18 cellular contexts compared by ENCODE assay signal in the genomic region with DNA sequence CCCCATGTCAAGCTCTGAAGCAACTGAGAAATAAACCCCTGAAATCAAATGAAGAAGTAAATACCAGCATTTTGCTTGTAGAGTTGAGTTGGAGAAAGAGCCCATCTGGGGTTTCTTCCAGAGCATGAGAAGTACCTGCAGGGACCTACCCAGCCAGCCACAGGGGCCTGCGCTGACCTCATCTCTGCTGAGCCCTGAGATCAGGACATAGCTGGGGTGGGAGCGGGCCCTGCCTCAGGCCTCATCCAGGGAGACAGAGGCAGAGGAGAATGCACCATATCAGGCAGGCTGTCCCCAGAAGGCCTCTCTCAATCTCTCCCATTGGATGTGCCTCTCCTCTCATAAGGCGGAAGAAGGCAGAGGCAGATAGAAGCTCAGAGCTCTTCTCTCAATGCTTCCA. TPM values are rescaled to one million over a fixed set of nuclear protein-coding genes. Genes with fewer than 3 reads are reported as not detected.
A peak's percentile ranks its signal among the peaks of the same experiment; 100 is the strongest.
DNase-seq lines count a peak whose midpoint lies in the region; ATAC-seq, FAIRE-seq and TF ChIP-seq lines count a peak whose summit lies in the region.
"Had no signal": no experiment of that assay in that cellular context is flagged by ENCODE, and none has a peak within 500 bp of the region (broad histone marks: within the 10 kb centered on the region; RNA-seq: fewer than 3 reads in every experiment).

No MANE protein-coding gene starts in this region.

- no peak for ATAC-seq in activated naive CD8-positive, alpha-beta T cell treated with anti-CD3 and anti-CD28 coated beads, Interleukin-2, amount 50 U/mL, for 24 hours

- no peak overlapping the region for H3K4me3 Mint-ChIP-seq in activated CD4-positive, alpha-beta T cell treated with anti-CD3 and anti-CD28 coated beads, Interleukin-2, amount 10 ng/mL, durations not matched to agents 24 days and 14 days
- H3K4me3 Mint-ChIP-seq in activated CD4-positive, alpha-beta T cell treated with anti-CD3 and anti-CD28 coated beads, Interleukin-2, amount 10 ng/mL, durations not matched to agents 7 days and 5 days = no peak overlapping the region
- no peak overlapping the region for H3K4me3 Mint-ChIP-seq in HFFc6
- no peak overlapping the region for H3K4me3 Mint-ChIP-seq in activated naive CD8-positive, alpha-beta T cell treated with anti-CD3 and anti-CD28 coated beads, Interleukin-2, amount 50 U/mL, for 24 hours
- H3K4me3 Mint-ChIP-seq: nephron progenitor cell had no signal

- peaks cover 3% of the 10 kb centered on the region for H3K9me3 Mint-ChIP-seq in activated CD4-positive, alpha-beta T cell treated with anti-CD3 and anti-CD28 coated beads, Interleukin-2, amount 10 ng/mL, durations not matched to agents 24 days and 14 days
- peaks cover 2% of the 10 kb centered on the region for H3K9me3 Mint-ChIP-seq in activated CD4-positive, alpha-beta T cell treated with anti-CD3 and anti-CD28 coated beads, Interleukin-2, amount 10 ng/mL, durations not matched to agents 7 days and 5 days
- H3K9me3 Mint-ChIP-seq in HFFc6 = no peaks in the 10 kb centered on the region
- H3K9me3 Mint-ChIP-seq in activated naive CD8-positive, alpha-beta T cell treated with anti-CD3 and anti-CD28 coated beads, Interleukin-2, amount 50 U/mL, for 24 hours = no peaks in the 10 kb centered on the region
- H3K9me3 Mint-ChIP-seq: nephron progenitor cell had no signal

- intact Hi-C loops in activated CD4-positive, alpha-beta T cell treated with anti-CD3 and anti-CD28 coated beads, Interleukin-2, amount 10 ng/mL, durations not matched to agents 24 days and 14 days (cut with micrococcal nuclease) = no loop called here

- peaks cover 37% of the 10 kb centered on the region for H3K36me3 Mint-ChIP-seq in activated CD4-positive, alpha-beta T cell treated with anti-CD3 and anti-CD28 coated beads, Interleukin-2, amount 10 ng/mL, durations not matched to agents 24 days and 14 days (ENCODE audit: low read depth)
- H3K36me3 Mint-ChIP-seq in activated CD4-positive, alpha-beta T cell treated with anti-CD3 and anti-CD28 coated beads, Interleukin-2, amount 10 ng/mL, durations not matched to agents 7 days and 5 days (ENCODE audit: low read depth) = peaks cover 60% of the 10 kb centered on the region
- H3K36me3 Mint-ChIP-seq in HFFc6 (ENCODE audit: low read depth) = peaks cover 53% of the 10 kb centered on the region
- peaks cover 8% of the 10 kb centered on the region for H3K36me3 Mint-ChIP-seq in activated naive CD8-positive, alpha-beta T cell treated with anti-CD3 and anti-CD28 coated beads, Interleukin-2, amount 50 U/mL, for 24 hours (ENCODE audit: low read depth)

- no peaks in the 10 kb centered on the region for H3K27me3 Mint-ChIP-seq in activated CD4-positive, alpha-beta T cell treated with anti-CD3 and anti-CD28 coated beads, Interleukin-2, amount 10 ng/mL, durations not matched to agents 24 days and 14 days
- no peaks in the 10 kb centered on the region for H3K27me3 Mint-ChIP-seq in activated CD4-positive, alpha-beta T cell treated with anti-CD3 and anti-CD28 coated beads, Interleukin-2, amount 10 ng/mL, durations not matched to agents 7 days and 5 days
- H3K27me3 Mint-ChIP-seq in HFFc6 (ENCODE audit: insufficient read depth) = 0 out of 2 replicates have a peak, but pooled peaks cover 2% of the 10 kb centered on the region
- H3K27me3 Mint-ChIP-seq in activated naive CD8-positive, alpha-beta T cell treated with anti-CD3 and anti-CD28 coated beads, Interleukin-2, amount 50 U/mL, for 24 hours = no peaks in the 10 kb centered on the region

- H3K27ac Mint-ChIP-seq in activated CD4-positive, alpha-beta T cell treated with anti-CD3 and anti-CD28 coated beads, Interleukin-2, amount 10 ng/mL, durations not matched to agents 24 days and 14 days = peak overlapping the region; percentile 36
- H3K27ac Mint-ChIP-seq in activated CD4-positive, alpha-beta T cell treated with anti-CD3 and anti-CD28 coated beads, Interleukin-2, amount 10 ng/mL, durations not matched to agents 7 days and 5 days = no peak overlapping the region
- H3K27ac Mint-ChIP-seq in HFFc6 = 0 out of 2 replicates have a peak overlapping the region, but pooled peaks have one; percentile 8
- H3K27ac Mint-ChIP-seq in activated naive CD8-positive, alpha-beta T cell treated with anti-CD3 and anti-CD28 coated beads, Interleukin-2, amount 50 U/mL, for 24 hours = peak overlapping the region; percentile 83
- H3K27ac Mint-ChIP-seq: nephron progenitor cell, progenitor cell of endocrine pancreas had no signal

- POLR2A ChIA-PET in activated CD4-positive, alpha-beta T cell treated with anti-CD3 and anti-CD28 coated beads, Interleukin-2, amount 10 ng/mL, durations not matched to agents 7 days and 5 days (lab: Charles Lee) = no interaction called here

- CTCF ChIA-PET in activated CD4-positive, alpha-beta T cell treated with anti-CD3 and anti-CD28 coated beads, Interleukin-2, amount 10 ng/mL, durations not matched to agents 7 days and 5 days (lab: Charles Lee) = interaction anchor here (0.7 to 3.2 kb wide), 13 partner anchors 10 to 133 kb away, joined by 3 to 10 read pairs (median 3); no protein-coding TSS in a partner anchor

- FAIRE-seq in frontal cortex (lab: Jason Lieb, UNC) = no peak
- FAIRE-seq: A204.1, TTC549 had no signal

- no peak for DNase-seq in activated CD4-positive, alpha-beta T cell treated with anti-CD3 and anti-CD28 coated beads, Interleukin-2, amount 10 ng/mL, durations not matched to agents 24 days and 14 days
- DNase-seq in activated CD4-positive, alpha-beta T cell treated with anti-CD3 and anti-CD28 coated beads, Interleukin-2, amount 10 ng/mL, durations not matched to agents 7 days and 5 days = no peak
- DNase-seq in HFFc6 (no peak), frontal cortex (ENCODE audit: low spot score in 2 of 2) (no peak), ecto neural progenitor cell (ENCODE audit: low spot score) (no peak), RPMI8226 (no peak)
- no peak for DNase-seq in activated naive CD8-positive, alpha-beta T cell treated with anti-CD3 and anti-CD28 coated beads, Interleukin-2, amount 50 U/mL, for 24 hours
- DNase-seq in stimulated activated CD8-positive, alpha-beta memory T cell treated with anti-CD3 and anti-CD28 coated beads, Interleukin-4, amount 100 ng/mL, for 48 hours = peak; percentile 25
- DNase-seq: activated T-cell treated with anti-CD3 and anti-CD28 coated beads, Interleukin-2, amount 50 U/mL, for 48 hours; anterior cingulate cortex; C1 segment of cervical spinal cord; mesenchymal stem cell; nephron progenitor cell; stimulated activated CD4-positive, alpha-beta T cell treated with anti-CD3 and anti-CD28 coated beads, Interleukin-4, amount 100 ng/mL, for 24 hours; testis had no signal

- TF ChIP-seq CTCF in HFFc6 (IDR thresholded peaks at IDR 0.05) = no peak

- peaks cover 69% of the 10 kb centered on the region for H3K4me1 Mint-ChIP-seq in activated CD4-positive, alpha-beta T cell treated with anti-CD3 and anti-CD28 coated beads, Interleukin-2, amount 10 ng/mL, durations not matched to agents 24 days and 14 days
- peaks cover 72% of the 10 kb centered on the region for H3K4me1 Mint-ChIP-seq in activated CD4-positive, alpha-beta T cell treated with anti-CD3 and anti-CD28 coated beads, Interleukin-2, amount 10 ng/mL, durations not matched to agents 7 days and 5 days
- peaks cover 51% of the 10 kb centered on the region for H3K4me1 Mint-ChIP-seq in HFFc6 (ENCODE audit: low read depth)
- peaks cover 89% of the 10 kb centered on the region for H3K4me1 Mint-ChIP-seq in activated naive CD8-positive, alpha-beta T cell treated with anti-CD3 and anti-CD28 coated beads, Interleukin-2, amount 50 U/mL, for 24 hours

RNA-seq across cellular contexts. Expression of a gene that starts 27.6 kb away (rescaled TPM):
- 100 and 101 TPM in 2 replicates for total RNA-seq in activated CD4-positive, alpha-beta T cell treated with anti-CD3 and anti-CD28 coated beads, Interleukin-2, amount 10 ng/mL, durations not matched to agents 24 days and 14 days
- 10 to 100 TPM; 52.0 to 54.0 TPM for total RNA-seq in activated CD4-positive, alpha-beta T cell treated with anti-CD3 and anti-CD28 coated beads, Interleukin-2, amount 10 ng/mL, durations not matched to agents 7 days and 5 days
- 10 to 100 TPM; 57.4 to 78.9 (median 61.3) TPM for total RNA-seq in HFFc6 (2021; fragmentation: NEBNext Ultra II Directional; extraction: Animal tissue kit (Norgen Biotek cat#: 25700))
- total RNA-seq in frontal cortex = 0.41 TPM

Comparison
In these comparisons a context has a peak if more than half of its experiments do, and no peak if none do; other contexts are left out.
1. RNA of a gene that starts 27.6 kb away (total RNA-seq): 100 to 101 TPM in activated CD4-positive, alpha-beta T cell treated with anti-CD3 and anti-CD28 coated beads, Interleukin-2, amount 10 ng/mL, durations not matched to agents 24 days and 14 days, 57.4 to 78.9 TPM in HFFc6 and 52.0 to 54.0 TPM in activated CD4-positive, alpha-beta T cell treated with anti-CD3 and anti-CD28 coated beads, Interleukin-2, amount 10 ng/mL, durations not matched to agents 7 days and 5 days; 0.41 TPM in frontal cortex (single experiment); every median in the first group is over 10 times any median in the second.